ENCODE assay signal across 9 cellular contexts in the genomic region with DNA sequence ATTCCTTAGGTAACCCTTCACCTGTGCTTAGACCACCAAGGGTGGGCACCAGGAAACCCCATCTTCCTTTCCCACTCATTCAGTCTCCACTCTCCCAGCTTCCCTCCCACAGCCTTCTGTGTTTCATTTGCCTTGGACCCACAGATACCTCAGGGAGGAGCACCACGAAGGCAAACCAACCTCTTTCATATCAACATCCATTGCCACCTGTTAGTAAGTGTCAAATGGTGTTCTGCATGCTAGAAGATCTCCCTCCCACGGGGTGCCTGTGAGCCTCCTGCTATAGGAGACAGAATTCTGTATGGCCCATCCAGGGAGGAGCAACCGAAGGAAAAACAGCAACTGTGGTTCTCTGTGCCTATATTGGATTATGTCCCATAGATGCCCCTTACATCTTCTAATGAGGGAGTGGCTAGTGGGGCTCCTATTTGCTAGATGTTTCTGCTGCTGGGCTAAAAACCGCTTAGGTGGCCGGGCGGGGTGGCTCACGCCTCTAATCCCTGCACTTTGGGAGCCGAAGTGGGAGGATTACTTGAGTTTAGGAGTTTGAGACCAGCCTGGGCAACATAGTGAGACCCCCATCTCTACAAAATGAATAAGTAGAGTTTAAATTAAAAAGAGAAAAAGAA. TPM values are rescaled to one million over a fixed set of nuclear protein-coding genes. Genes with fewer than 3 reads are reported as not detected.
A peak's percentile ranks its signal among the peaks of the same experiment; 100 is the strongest.
DNase-seq lines count a peak whose midpoint lies in the region; TF ChIP-seq lines count a peak whose summit lies in the region.
"Had no signal": no experiment of that assay in that cellular context is flagged by ENCODE, and none has a peak within 500 bp of the region (broad histone marks: within the 10 kb centered on the region; RNA-seq: fewer than 3 reads in every experiment).

No MANE protein-coding gene starts in this region.

- no peaks in the 10 kb centered on the region for H3F3A ChIP-seq in DOHH2 (ENCODE audit: control insufficient read depth, insufficient read depth)

- H4K20me1 ChIP-seq in DOHH2 (ENCODE audit: control insufficient read depth, insufficient read depth, low read depth, low read length): no peaks in the 10 kb centered on the region

- H3K27ac ChIP-seq in DOHH2 (ENCODE audit: low read depth, low read length) (peak overlapping the region; percentile 70), Peyer's patch (peak overlapping the region; percentile 13 to 51 (median 30)), rectal smooth muscle tissue (ENCODE audit: low read depth, low read length) (no peak overlapping the region)

- H3K27me3 ChIP-seq in DOHH2 (ENCODE audit: control insufficient read depth, low read length) (no peaks in the 10 kb centered on the region), Peyer's patch (no peaks in the 10 kb centered on the region), rectal smooth muscle tissue (ENCODE audit: control insufficient read depth, insufficient read depth, low read length) (no peaks in the 10 kb centered on the region)

- no peak for TF ChIP-seq POLR2A in Peyer's patch (IDR thresholded peaks at IDR 0.05)

- H3K36me3 ChIP-seq in DOHH2 (ENCODE audit: control insufficient read depth, low read length): no peaks in the 10 kb centered on the region
- no peaks in the 10 kb centered on the region for H3K36me3 ChIP-seq in Peyer's patch
- no peaks in the 10 kb centered on the region for H3K36me3 ChIP-seq in rectal smooth muscle tissue (ENCODE audit: control insufficient read depth, insufficient read depth, low read length)

- H3K9me2 ChIP-seq in DOHH2 (replicated peaks; ENCODE audit: control insufficient read depth, low read length): no peaks in the 10 kb centered on the region

- TF ChIP-seq CTCF in DOHH2 (IDR thresholded peaks at IDR 0.05; ENCODE audit: low read depth, low read length, poor library complexity, severe bottlenecking): no peak
- no peak for TF ChIP-seq CTCF in Peyer's patch (IDR thresholded peaks at IDR 0.05)
- TF ChIP-seq CTCF in epithelial cell of proximal tubule (conservative IDR thresholded peaks at IDR 0.05; ENCODE audit: low read depth, low read length): no peak

- H3K4me3 ChIP-seq in DOHH2 (ENCODE audit: low read length) (peak overlapping the region; percentile 49), Peyer's patch (peak overlapping the region in 3 of 4 donors; percentile 24 to 31 (median 24)), epithelial cell of proximal tubule (ENCODE audit: low read depth, low read length) (peak overlapping the region; percentile 34), rectal smooth muscle tissue (ENCODE audit: low read length) (peak overlapping the region; percentile 45)
- H3K4me3 ChIP-seq: lung had no signal

- H3K9ac ChIP-seq in rectal smooth muscle tissue (ENCODE audit: low read length): no peak overlapping the region

- DNase-seq in Peyer's patch (no peak), epithelial cell of proximal tubule (ENCODE audit: low read depth) (no peak), NOMO-1 (lab: John Stamatoyannopoulos, UW; ENCODE audit: unreplicated experiment in 2 of 2) (no peak), H4 (ENCODE audit: low spot score) (no peak), GF-D8 (lab: John Stamatoyannopoulos, UW) (no peak), NCI-H69 (lab: John Stamatoyannopoulos, UW) (no peak)

- H3K4me1 ChIP-seq in DOHH2 (ENCODE audit: control insufficient read depth, low read length): peaks cover 33% of the 10 kb centered on the region
- H3K4me1 ChIP-seq in Peyer's patch: peaks cover 0 to 19% (median 0%) of the 10 kb centered on the region in 4 donors
- no peaks in the 10 kb centered on the region for H3K4me1 ChIP-seq in rectal smooth muscle tissue (ENCODE audit: control insufficient read depth, insufficient read depth, low read length)

- H3K4me2 ChIP-seq in DOHH2 (ENCODE audit: low read length): peak overlapping the region; percentile 76

- no peaks in the 10 kb centered on the region for H3K79me2 ChIP-seq in DOHH2 (ENCODE audit: control insufficient read depth, low read length)

- H3K9me3 ChIP-seq in DOHH2 (ENCODE audit: control insufficient read depth, insufficient read depth, low read length) (no peaks in the 10 kb centered on the region), Peyer's patch (no peaks in the 10 kb centered on the region)

RNA-seq across cellular contexts. Expression of gene SCCPDH, which starts 25.6 kb away (rescaled TPM):
- 10 to 100 TPM; 14.0 to 67.1 (median 33.9) TPM for total RNA-seq in Peyer's patch
- 40.8 and 42.1 TPM in 2 replicates for total RNA-seq in epithelial cell of proximal tubule
- total RNA-seq in H4 (2014; rRNA removed; shearing (Covaris generic)): 34.7 and 36.1 TPM in 2 replicates
